ENCODE assay signal across 14 cellular contexts in the genomic region with DNA sequence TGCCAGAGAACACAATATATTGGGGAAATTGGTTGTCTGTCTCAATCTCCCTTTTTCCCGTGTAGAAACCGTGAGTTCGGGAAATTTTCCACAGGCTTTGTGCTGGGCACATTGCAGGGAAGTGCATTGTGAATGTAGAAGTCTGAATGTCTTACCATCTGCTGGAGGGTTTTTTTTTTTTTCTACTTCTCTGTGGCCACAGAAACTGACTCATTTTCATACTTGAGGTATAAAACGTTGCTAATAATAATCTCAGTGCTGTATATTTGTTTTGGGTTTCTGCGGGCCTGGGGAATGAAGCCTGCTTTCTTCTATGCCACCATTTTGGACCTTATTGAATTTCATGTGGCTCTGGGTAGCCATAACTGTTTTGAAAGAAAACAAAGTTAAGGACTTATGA.
A peak's percentile ranks its signal among the peaks of the same experiment; 100 is the strongest.
DNase-seq lines count a peak whose midpoint lies in the region; ATAC-seq and TF ChIP-seq lines count a peak whose summit lies in the region.
"Had no signal": no experiment of that assay in that cellular context is flagged by ENCODE, and none has a peak within 500 bp of the region (broad histone marks: within the 10 kb centered on the region; RNA-seq: fewer than 3 reads in every experiment).

No MANE protein-coding gene starts in this region.

- H3K9me2 ChIP-seq in GM23248 (ENCODE audit: insufficient read depth), result no peaks in the 10 kb centered on the region

- no peaks in the 10 kb centered on the region for H3K4me1 ChIP-seq in GM23248 (ENCODE audit: insufficient read depth)

- no peak overlapping the region for H3K9ac ChIP-seq in GM23248

- DNase-seq in AG09309 (ENCODE audit: low read depth), result peak; percentile 39
- DNase-seq in GM23248, result peak; percentile 2
- peak; percentile 42 for DNase-seq in choroid plexus epithelial cell (ENCODE audit: low read depth)
- no peak for DNase-seq in HK-2 (ENCODE audit: unreplicated experiment)
- no peak for DNase-seq in NCI-H82 treated with DMSO at 0.1 percent for 48 hours (lab: John Stamatoyannopoulos, UW; ENCODE audit: unreplicated experiment)
- DNase-seq: activated CD4-positive, CD25-positive, alpha-beta regulatory T cell; erythroblast; immature natural killer cell; naive thymus-derived CD8-positive, alpha-beta T cell; NCI-H774 had no signal

- ATAC-seq in HG03457 (IDR thresholded peaks at IDR 0.05; ENCODE audit: unreplicated experiment) (peak; percentile 81), GM21447 (IDR thresholded peaks at IDR 0.05; ENCODE audit: unreplicated experiment) (no peak), GM19328 (IDR thresholded peaks at IDR 0.05; ENCODE audit: unreplicated experiment) (no peak)
- ATAC-seq: naive thymus-derived CD8-positive, alpha-beta T cell had no signal

- 22 to 37% methylated on average over 5 of the region's 5 CpGs for WGBS in GM23248 (ENCODE audit: low coverage in 1 of 2, low lambda C conversion rate in 2 of 2, missing lambda C conversion rate in 2 of 2), 2 experiments

- H3K27ac ChIP-seq in GM23248, result no peak overlapping the region
- H3K27ac ChIP-seq: thoracic aorta had no signal

- no peak overlapping the region for H3K4me2 ChIP-seq in GM23248 (ENCODE audit: unreplicated experiment)

- no peaks in the 10 kb centered on the region for H4K20me1 ChIP-seq in GM23248 (ENCODE audit: insufficient read depth)

- no peaks in the 10 kb centered on the region for H3K36me3 ChIP-seq in GM23248 (ENCODE audit: low read depth)
- H3K36me3 ChIP-seq: thoracic aorta had no signal

- H3K4me3 ChIP-seq in AG09309 (ENCODE audit: control insufficient read depth, low read depth, low read length) (peak overlapping the region; percentile 12), GM23248 (no peak overlapping the region), choroid plexus epithelial cell (ENCODE audit: low read depth, low read length) (no peak overlapping the region)
- H3K4me3 ChIP-seq: thoracic aorta had no signal

- TF ChIP-seq CTCF in AG09309 (IDR thresholded peaks at IDR 0.05; ENCODE audit: control insufficient read depth, insufficient read depth, low read depth, low read length, missing control alignments) (no peak), choroid plexus epithelial cell (conservative IDR thresholded peaks at IDR 0.05; ENCODE audit: low read depth, low read length) (no peak)

- in situ Hi-C loops in GM23248 (cut with MboI), result no loop called here

- no peaks in the 10 kb centered on the region for H3F3A ChIP-seq in GM23248 (ENCODE audit: insufficient read depth)

- no peaks in the 10 kb centered on the region for H3K9me3 ChIP-seq in GM23248 (ENCODE audit: low read depth)
- H3K9me3 ChIP-seq: thoracic aorta had no signal

- no peak overlapping the region for H2AFZ ChIP-seq in GM23248

- no peaks in the 10 kb centered on the region for H3K79me2 ChIP-seq in GM23248 (ENCODE audit: insufficient read depth)

- H3K27me3 ChIP-seq in GM23248 (replicated peaks; ENCODE audit: insufficient read depth), result no peaks in the 10 kb centered on the region

Comparison
In these comparisons a context has a peak if more than half of its experiments do, and no peak if none do; other contexts are left out.
1. DNase-seq: peak in AG09309 (single experiment), GM23248 (single experiment) and choroid plexus epithelial cell (single experiment); none in HK-2 (single experiment) and NCI-H82 treated with DMSO at 0.1 percent for 48 hours (single experiment).